9 cellular contexts compared by ENCODE assay signal in the genomic region with DNA sequence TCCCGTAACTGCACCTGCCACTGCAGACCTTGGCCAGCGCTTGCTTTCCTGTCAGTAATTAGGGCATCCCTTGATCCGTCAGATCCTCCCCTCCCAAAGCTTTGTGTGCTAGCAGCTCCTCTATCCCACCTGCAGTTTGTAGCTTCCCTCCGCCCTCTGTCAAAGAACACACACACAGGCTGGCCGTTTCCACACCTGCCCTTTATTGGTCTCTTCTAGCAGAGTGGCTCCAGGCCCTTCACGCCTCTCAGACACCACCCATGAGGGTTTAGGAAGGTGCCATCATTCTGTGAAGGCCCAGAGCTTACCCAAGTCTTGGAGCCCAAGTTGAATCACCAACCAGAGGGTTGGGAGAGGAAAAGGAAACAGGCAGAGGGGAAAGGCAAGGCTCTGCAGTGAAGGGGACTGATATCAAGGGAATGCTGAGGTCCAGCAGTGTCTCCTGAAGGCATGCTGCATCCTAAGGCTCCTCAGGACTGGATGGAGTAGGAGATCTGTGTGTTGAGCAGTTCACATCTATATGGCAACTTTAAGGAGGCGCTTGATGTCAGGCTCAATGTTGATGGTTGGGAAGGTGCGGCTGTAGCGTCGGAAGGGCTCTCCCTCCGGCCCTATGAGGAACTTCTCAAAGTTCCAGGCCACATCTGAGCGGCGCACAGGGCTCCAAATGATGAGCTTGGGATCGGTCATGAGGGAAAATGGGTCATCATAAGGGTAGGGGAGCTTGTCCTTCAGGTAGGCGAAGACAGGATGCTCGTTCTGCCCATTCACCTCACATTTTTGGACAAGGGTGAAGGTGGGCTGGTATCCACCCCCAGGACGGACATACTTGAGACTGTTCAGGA. TPM values are rescaled to one million over a fixed set of nuclear protein-coding genes. Genes with fewer than 3 reads are reported as not detected.
DNase-seq lines count a peak whose midpoint lies in the region; ATAC-seq and TF ChIP-seq lines count a peak whose summit lies in the region.
"Had no signal": no experiment of that assay in that cellular context is flagged by ENCODE, and none has a peak within 500 bp of the region (broad histone marks: within the 10 kb centered on the region; RNA-seq: fewer than 3 reads in every experiment).

No MANE protein-coding gene starts in this region.

- H3K27ac Mint-ChIP-seq in activated CD4-positive, alpha-beta T cell treated with anti-CD3 and anti-CD28 coated beads, Interleukin-2, amount 10 ng/mL, durations not matched to agents 24 days and 14 days, result peak overlapping the region; percentile 10
- H3K27ac Mint-ChIP-seq in naive thymus-derived CD8-positive, alpha-beta T cell, result peak overlapping the region; percentile 10 to 94 (median 68)

- H3K79me2 ChIP-seq in PC-9 (ENCODE audit: low read depth), result peaks cover 40% of the 10 kb centered on the region

- TF ChIP-seq CTCF in PC-9 (conservative IDR thresholded peaks at IDR 0.05), result no peak

- no peaks in the 10 kb centered on the region for H3K27me3 ChIP-seq in PC-9 (ENCODE audit: insufficient read depth, low read depth)

- peaks cover 40% of the 10 kb centered on the region for H3K4me1 ChIP-seq in PC-9 (replicated peaks; ENCODE audit: insufficient read depth)
- H3K4me1 ChIP-seq: HAP-1 had no signal

- CTCF ChIA-PET in PC-9 (lab: Charles Lee), result interaction anchor here (0.7 to 1.2 kb wide), 3 partner anchors 28 to 81 kb away, joined by 3 to 6 read pairs (median 3); no protein-coding TSS in a partner anchor

- H3K4me3 Mint-ChIP-seq in activated CD4-positive, alpha-beta T cell treated with anti-CD3 and anti-CD28 coated beads, Interleukin-2, amount 10 ng/mL, durations not matched to agents 24 days and 14 days, result no peak overlapping the region
- peak overlapping the region in 1 of 10 donors; percentile 36 for H3K4me3 Mint-ChIP-seq in naive thymus-derived CD8-positive, alpha-beta T cell

- no peak overlapping the region for H3K4me2 ChIP-seq in PC-9

- H3K9me3 Mint-ChIP-seq in activated CD4-positive, alpha-beta T cell treated with anti-CD3 and anti-CD28 coated beads, Interleukin-2, amount 10 ng/mL, durations not matched to agents 24 days and 14 days, result no peaks in the 10 kb centered on the region
- no peaks in the 10 kb centered on the region for H3K9me3 Mint-ChIP-seq in naive thymus-derived CD8-positive, alpha-beta T cell

- BruUV-seq in PC-9 (replicated peaks; lab: Mats Ljungman, UMichigan), result no TSS peak

- H3F3A ChIP-seq in PC-9 (ENCODE audit: insufficient read depth, low read depth), result peaks cover 44% of the 10 kb centered on the region

- peak overlapping the region; percentile 9; the same call in 1 of the 2 replicates for H3K27ac ChIP-seq in PC-9
- H3K27ac ChIP-seq: psoas muscle had no signal

- POLR2A ChIA-PET in PC-9 (lab: Charles Lee; ENCODE audit: unreplicated experiment), result interaction anchor here (0.5 to 0.7 kb wide), 5 partner anchors 12 to 1027 kb away, joined by 3 to 26 read pairs (median 7); no protein-coding TSS in a partner anchor
- POLR2A ChIA-PET in naive thymus-derived CD8-positive, alpha-beta T cell (lab: Charles Lee), result interaction anchor here (0.5 to 0.7 kb wide), 2 partner anchors 34 to 1290 kb away, joined by 3 read pairs; no protein-coding TSS in a partner anchor

- DNase-seq in activated CD4-positive, alpha-beta T cell treated with anti-CD3 and anti-CD28 coated beads, Interleukin-2, amount 10 ng/mL, durations not matched to agents 24 days and 14 days, result no peak
- no peak for DNase-seq in activated CD4-positive, alpha-beta T cell treated with anti-CD3 and anti-CD28 coated beads for 4 hours
- DNase-seq in PC-9 (no peak), hypothalamus (lab: John Stamatoyannopoulos, UW) (no peak), MV-4-11 (lab: John Stamatoyannopoulos, UW) (no peak)
- no peak for DNase-seq in naive thymus-derived CD8-positive, alpha-beta T cell
- DNase-seq: islet precursor cell, psoas muscle had no signal

- H3K4me3 ChIP-seq in PC-9, result no peak overlapping the region
- H3K4me3 ChIP-seq: HAP-1, psoas muscle had no signal

- H3K9me3 ChIP-seq in PC-9 (ENCODE audit: insufficient read depth, low read depth), result no peaks in the 10 kb centered on the region
- H3K9me3 ChIP-seq: HAP-1, psoas muscle had no signal

- peaks cover 56% of the 10 kb centered on the region for H3K4me1 Mint-ChIP-seq in activated CD4-positive, alpha-beta T cell treated with anti-CD3 and anti-CD28 coated beads, Interleukin-2, amount 10 ng/mL, durations not matched to agents 24 days and 14 days
- H3K4me1 Mint-ChIP-seq in naive thymus-derived CD8-positive, alpha-beta T cell, result peaks cover 38 to 86% (median 74%) of the 10 kb centered on the region in 4 donors

- no peaks in the 10 kb centered on the region for H4K20me1 ChIP-seq in PC-9 (ENCODE audit: insufficient read depth)

- H3K9me2 ChIP-seq in PC-9 (ENCODE audit: insufficient read depth), result no peaks in the 10 kb centered on the region

- no peak for ATAC-seq in naive thymus-derived CD8-positive, alpha-beta T cell
- ATAC-seq: psoas muscle had no signal

- peaks cover 57% of the 10 kb centered on the region for H3K36me3 Mint-ChIP-seq in activated CD4-positive, alpha-beta T cell treated with anti-CD3 and anti-CD28 coated beads, Interleukin-2, amount 10 ng/mL, durations not matched to agents 24 days and 14 days (ENCODE audit: low read depth)
- H3K36me3 Mint-ChIP-seq in naive thymus-derived CD8-positive, alpha-beta T cell, result peaks cover 6 to 80% (median 21%) of the 10 kb centered on the region in 3 donors

- H3K27me3 Mint-ChIP-seq in activated CD4-positive, alpha-beta T cell treated with anti-CD3 and anti-CD28 coated beads, Interleukin-2, amount 10 ng/mL, durations not matched to agents 24 days and 14 days, result no peaks in the 10 kb centered on the region
- no peaks in the 10 kb centered on the region for H3K27me3 Mint-ChIP-seq in naive thymus-derived CD8-positive, alpha-beta T cell

- peaks cover 13% of the 10 kb centered on the region for H3K36me3 ChIP-seq in PC-9 (ENCODE audit: low read depth)
- H3K36me3 ChIP-seq: HAP-1 had no signal

- H2AFZ ChIP-seq in PC-9, result no peak overlapping the region

- intact Hi-C loops in activated CD4-positive, alpha-beta T cell treated with anti-CD3 and anti-CD28 coated beads, Interleukin-2, amount 10 ng/mL, durations not matched to agents 24 days and 14 days (cut with micrococcal nuclease), result no loop called here
- intact Hi-C loops in PC-9 (cut with micrococcal nuclease; ENCODE audit: unreplicated experiment), result no loop called here

RNA-seq across cellular contexts. Expression of a gene that starts 3.4 kb away (rescaled TPM):
- not detected in 2 replicates for total RNA-seq in activated CD4-positive, alpha-beta T cell treated with anti-CD3 and anti-CD28 coated beads, Interleukin-2, amount 10 ng/mL, durations not matched to agents 24 days and 14 days
- total RNA-seq in PC-9 (2021), result 196 and 323 TPM in 2 replicates
- total RNA-seq in naive thymus-derived CD8-positive, alpha-beta T cell, result not detected
- under 1 TPM in 1 of 3 donors, not detected in 2; 0.29 TPM for polyA plus RNA-seq in naive thymus-derived CD8-positive, alpha-beta T cell
- total RNA-seq: psoas muscle had no signal

RNA-seq across cellular contexts. Expression of a gene that starts 24.9 kb away (rescaled TPM):
- total RNA-seq in activated CD4-positive, alpha-beta T cell treated with anti-CD3 and anti-CD28 coated beads, Interleukin-2, amount 10 ng/mL, durations not matched to agents 24 days and 14 days, result 53.5 and 54.9 TPM in 2 replicates
- 88.1 and 91.8 TPM in 2 replicates for total RNA-seq in PC-9 (2021)
- total RNA-seq in naive thymus-derived CD8-positive, alpha-beta T cell, result 100 to 1,000 TPM in 1 of 2 experiments, 10 to 100 TPM in 1; 99.9 to 104 TPM
- 100 to 1,000 TPM; 122 to 166 (median 148) TPM for polyA plus RNA-seq in naive thymus-derived CD8-positive, alpha-beta T cell

RNA-seq across cellular contexts. Expression of a gene that starts 32.9 kb away (rescaled TPM):
- 6.2 and 6.9 TPM in 2 replicates for total RNA-seq in activated CD4-positive, alpha-beta T cell treated with anti-CD3 and anti-CD28 coated beads, Interleukin-2, amount 10 ng/mL, durations not matched to agents 24 days and 14 days
- total RNA-seq in PC-9 (2021), result 52.9 and 74.9 TPM in 2 replicates
- 1 to 10 TPM; 4.7 TPM for total RNA-seq in naive thymus-derived CD8-positive, alpha-beta T cell
- polyA plus RNA-seq in naive thymus-derived CD8-positive, alpha-beta T cell, result 10 to 100 TPM in 1 of 3 donors, 1 to 10 TPM in 2; 3.9 to 11.9 (median 4.2) TPM

RNA-seq across cellular contexts. Expression of a gene that starts 47.5 kb away (rescaled TPM):
- 18.9 and 19.1 TPM in 2 replicates for total RNA-seq in activated CD4-positive, alpha-beta T cell treated with anti-CD3 and anti-CD28 coated beads, Interleukin-2, amount 10 ng/mL, durations not matched to agents 24 days and 14 days
- 23.5 and 35.3 TPM in 2 replicates for total RNA-seq in PC-9 (2021)
- total RNA-seq in naive thymus-derived CD8-positive, alpha-beta T cell, result 1 to 10 TPM; 9.5 to 9.9 TPM
- polyA plus RNA-seq in naive thymus-derived CD8-positive, alpha-beta T cell, result 1 to 10 TPM; 2.0 to 7.7 (median 4.2) TPM

RNA-seq across cellular contexts. Expression of a gene that starts 59.5 kb away (rescaled TPM):
- total RNA-seq in activated CD4-positive, alpha-beta T cell treated with anti-CD3 and anti-CD28 coated beads, Interleukin-2, amount 10 ng/mL, durations not matched to agents 24 days and 14 days, result not detected in 2 replicates
- total RNA-seq in PC-9 (2021), result 0.50 and 1.5 TPM in 2 replicates
- total RNA-seq in naive thymus-derived CD8-positive, alpha-beta T cell, result under 1 TPM in 1 of 2 experiments, not detected in 1; 0.14 TPM
- not detected for polyA plus RNA-seq in naive thymus-derived CD8-positive, alpha-beta T cell

Comparison
In these comparisons a context has a peak if more than half of its experiments do, and no peak if none do; other contexts are left out.
1. RNA of a gene that starts 3.4 kb away (total RNA-seq): 196 to 323 TPM in PC-9; not detected in naive thymus-derived CD8-positive, alpha-beta T cell and not detected in activated CD4-positive, alpha-beta T cell treated with anti-CD3 and anti-CD28 coated beads, Interleukin-2, amount 10 ng/mL, durations not matched to agents 24 days and 14 days; every median in the first group is over 100 times any median in the second.